In genomic region chr4:153141238-153141637, GRCh38 we compare ENCODE assay signal across 16 cellular contexts.
"Had no signal": no experiment of that assay in that cellular context is flagged by ENCODE, and none has a peak within 500 bp of the region (broad histone marks: within the 10 kb centered on the region; RNA-seq: fewer than 3 reads in every experiment).

No MANE protein-coding gene starts in this region.

- H3K4me1 ChIP-seq: ascending aorta had no signal

- DNase-seq: activated CD4-positive, alpha-beta T cell treated with anti-CD3 and anti-CD28 coated beads, Interleukin-2, amount 10 ng/mL, durations not matched to agents 7 days and 5 days; activated CD8-positive, alpha-beta memory T cell treated with anti-CD3 and anti-CD28 coated beads, Interleukin-2, amount 50 U/mL, for 4 hours; activated CD8-positive, alpha-beta T cell treated with anti-CD3 and anti-CD28 coated beads, Interleukin-2, amount 10 ng/mL, durations not matched to agents 7 days and 5 days; activated effector memory CD4-positive, alpha-beta T cell treated with Interleukin-2 at 50 U/mL for 16 hours; activated naive CD4-positive, alpha-beta T cell treated with anti-CD3 and anti-CD28 coated beads, Interleukin-2, amount 50 U/mL, for 16 hours; activated T-cell treated with anti-CD3 and anti-CD28 coated beads, Interleukin-2, amount 50 U/mL, for 48 hours; effector CD8-positive, alpha-beta T cell; gastrocnemius medialis; heart left ventricle; left ventricle myocardium superior; stimulated activated CD8-positive, alpha-beta memory T cell treated with anti-CD3 and anti-CD28 coated beads, Interleukin-4, amount 100 ng/mL, for 48 hours; transverse colon had no signal

- ATAC-seq: activated CD8-positive, alpha-beta T cell treated with anti-CD3 and anti-CD28 coated beads, Interleukin-2, amount 10 ng/mL, durations not matched to agents 7 days and 5 days; esophagus mucosa; gastrocnemius medialis; heart left ventricle; left ventricle myocardium superior had no signal

- H3K9me3 ChIP-seq: ascending aorta, gastrocnemius medialis, heart left ventricle, suprapubic skin, transverse colon, vagina had no signal

- H3K27me3 ChIP-seq: ascending aorta, gastrocnemius medialis, heart left ventricle, suprapubic skin, transverse colon, vagina had no signal

- H3K36me3 ChIP-seq: ascending aorta, gastrocnemius medialis, heart left ventricle, suprapubic skin, transverse colon, vagina had no signal

- H3K4me3 ChIP-seq: ascending aorta, gastrocnemius medialis, heart left ventricle, suprapubic skin, transverse colon, vagina had no signal

- H3K27ac ChIP-seq: ascending aorta, gastrocnemius medialis, heart left ventricle, suprapubic skin, transverse colon, vagina had no signal
